20 cellular contexts compared by ENCODE assay signal in the genomic region with DNA sequence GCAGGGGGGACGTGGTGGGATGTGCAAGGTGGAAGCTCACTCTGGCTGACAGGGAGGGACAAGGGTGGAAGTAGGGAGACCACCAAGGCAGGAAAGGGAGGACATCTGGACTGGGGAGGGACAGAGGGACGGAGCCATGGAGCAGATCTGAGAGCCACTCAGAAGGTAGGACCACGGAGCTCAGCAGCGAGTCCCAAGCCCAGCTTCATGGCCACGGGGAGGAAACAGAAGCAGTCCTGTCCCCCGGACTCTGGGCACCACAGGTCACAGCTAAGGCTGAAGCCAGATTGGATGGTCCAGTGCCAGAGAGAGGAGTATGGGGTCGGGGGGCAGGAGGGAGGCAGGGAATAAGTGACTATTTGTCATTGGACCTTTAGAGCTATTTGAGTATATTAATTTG.
DNase-seq lines count a peak whose midpoint lies in the region; ATAC-seq and TF ChIP-seq lines count a peak whose summit lies in the region.
"Had no signal": no experiment of that assay in that cellular context is flagged by ENCODE, and none has a peak within 500 bp of the region (broad histone marks: within the 10 kb centered on the region; RNA-seq: fewer than 3 reads in every experiment).

No MANE protein-coding gene starts in this region.

- no peaks in the 10 kb centered on the region for H3K27me3 Mint-ChIP-seq in activated T-cell treated with anti-CD3 and anti-CD28 coated beads, Interleukin-2, amount 50 U/mL, for 24 hours
- peaks cover 7% of the 10 kb centered on the region for H3K27me3 Mint-ChIP-seq in activated T-cell treated with anti-CD3 and anti-CD28 coated beads, Interleukin-2, amount 50 U/mL, for 4 hours (ENCODE audit: low read depth)
- H3K27me3 Mint-ChIP-seq in CD4-positive, alpha-beta memory T cell = peaks cover 4 to 8% of the 10 kb centered on the region in 2 donors

- no peaks in the 10 kb centered on the region for H4K20me1 ChIP-seq in Karpas-422 (ENCODE audit: insufficient read depth, low read depth, low read length)

- H3K27me3 ChIP-seq in Karpas-422 (ENCODE audit: low read length) (no peaks in the 10 kb centered on the region), lower lobe of right lung (ENCODE audit: low read depth) (no peaks in the 10 kb centered on the region)
- no peaks in the 10 kb centered on the region for H3K27me3 ChIP-seq in CD4-positive, alpha-beta memory T cell (ENCODE audit: insufficient read depth, low read length)
- H3K27me3 ChIP-seq: BE2C had no signal

- no peaks in the 10 kb centered on the region for H3K79me2 ChIP-seq in Karpas-422 (ENCODE audit: low read length)

- DNase-seq in activated T-cell treated with anti-CD3 and anti-CD28 coated beads, Interleukin-2, amount 50 U/mL, for 24 hours = peak; percentile 9
- no peak for DNase-seq in activated T-cell treated with anti-CD3 and anti-CD28 coated beads, Interleukin-2, amount 50 U/mL, for 4 hours
- DNase-seq in Karpas-422 = no peak
- DNase-seq in lower lobe of right lung = peak; percentile 20
- peak; percentile 49 for DNase-seq in sciatic nerve (ENCODE audit: low spot score)
- no peak for DNase-seq in AG20443 (ENCODE audit: low spot score)
- DNase-seq in NCI-H1092 (lab: John Stamatoyannopoulos, UW) = no peak
- DNase-seq in CD4-positive, alpha-beta memory T cell = no peak
- DNase-seq: BE2C; CD4-positive, CD25-positive, alpha-beta regulatory T cell; DMS153; GDM1; Kasumi-1; MM.1S; NCI-H1092 treated with DMSO at 0.1 percent for 48 hours; NCI-H2081 treated with DMSO at 0.1 percent for 48 hours; SHP77 had no signal

- CTCF ChIA-PET in CD4-positive, alpha-beta memory T cell (lab: Charles Lee; ENCODE audit: partially characterized antibody) = no interaction called here

- H3K4me3 Mint-ChIP-seq in activated T-cell treated with anti-CD3 and anti-CD28 coated beads, Interleukin-2, amount 50 U/mL, for 24 hours = no peak overlapping the region
- no peak overlapping the region for H3K4me3 Mint-ChIP-seq in activated T-cell treated with anti-CD3 and anti-CD28 coated beads, Interleukin-2, amount 50 U/mL, for 4 hours
- H3K4me3 Mint-ChIP-seq in CD4-positive, alpha-beta memory T cell = no peak overlapping the region
- H3K4me3 Mint-ChIP-seq: CD4-positive, CD25-positive, alpha-beta regulatory T cell; IgD-negative memory B cell had no signal

- H2AFZ ChIP-seq in Karpas-422 (ENCODE audit: low read length) = no peak overlapping the region

- no peak for ATAC-seq in activated T-cell treated with anti-CD3 and anti-CD28 coated beads, Interleukin-2, amount 50 U/mL, for 4 hours
- no peak for ATAC-seq in lower lobe of right lung
- no peak for ATAC-seq in sciatic nerve
- ATAC-seq: Panc1 had no signal

- POLR2A ChIA-PET in CD4-positive, alpha-beta memory T cell (lab: Charles Lee; ENCODE audit: partially characterized antibody) = no interaction called here

- H3K4me3 ChIP-seq in Karpas-422 (ENCODE audit: low read length) (no peak overlapping the region), lower lobe of right lung (no peak overlapping the region)
- no peak overlapping the region for H3K4me3 ChIP-seq in CD4-positive, alpha-beta memory T cell (ENCODE audit: low read length in 2 of 2)
- H3K4me3 ChIP-seq: HAP-1 had no signal

- no peaks in the 10 kb centered on the region for H3K9me2 ChIP-seq in Karpas-422 (replicated peaks; ENCODE audit: insufficient read depth, low read length)

- H3K9me3 ChIP-seq in Karpas-422 (ENCODE audit: low read length) (no peaks in the 10 kb centered on the region), lower lobe of right lung (no peaks in the 10 kb centered on the region)
- H3K9me3 ChIP-seq in CD4-positive, alpha-beta memory T cell (ENCODE audit: control insufficient read depth in 1 of 2, low read length in 2 of 2) = no peaks in the 10 kb centered on the region
- H3K9me3 ChIP-seq: BE2C, HAP-1 had no signal

- peak overlapping the region; percentile 39 for H3K9ac ChIP-seq in Karpas-422 (ENCODE audit: low read length)

- TF ChIP-seq CTCF in lower lobe of right lung (IDR thresholded peaks at IDR 0.05) = no peak

- intact Hi-C loops in lower lobe of right lung (cut with DNase I) = no loop called here
- intact Hi-C loops in sciatic nerve (cut with DNase I) = no loop called here
- intact Hi-C loops in CD4-positive, alpha-beta memory T cell (cut with micrococcal nuclease) = no loop called here

- peak overlapping the region; percentile 16 for H3K4me2 ChIP-seq in Karpas-422 (ENCODE audit: low read depth, low read length, poor library complexity, severe bottlenecking)

- H3K36me3 ChIP-seq in Karpas-422 (ENCODE audit: insufficient read depth, low read length) (no peaks in the 10 kb centered on the region), lower lobe of right lung (no peaks in the 10 kb centered on the region)
- no peaks in the 10 kb centered on the region for H3K36me3 ChIP-seq in CD4-positive, alpha-beta memory T cell (ENCODE audit: insufficient read depth, low read length)
- H3K36me3 ChIP-seq: BE2C, HAP-1 had no signal

- no peak overlapping the region for H3K27ac Mint-ChIP-seq in activated T-cell treated with anti-CD3 and anti-CD28 coated beads, Interleukin-2, amount 50 U/mL, for 24 hours
- H3K27ac Mint-ChIP-seq in CD4-positive, alpha-beta memory T cell = no peak overlapping the region
- H3K27ac Mint-ChIP-seq: CD4-positive, CD25-positive, alpha-beta regulatory T cell had no signal

- H3K36me3 Mint-ChIP-seq in activated T-cell treated with anti-CD3 and anti-CD28 coated beads, Interleukin-2, amount 50 U/mL, for 24 hours (ENCODE audit: low read depth) = no peaks in the 10 kb centered on the region
- no peaks in the 10 kb centered on the region for H3K36me3 Mint-ChIP-seq in activated T-cell treated with anti-CD3 and anti-CD28 coated beads, Interleukin-2, amount 50 U/mL, for 4 hours (ENCODE audit: insufficient read depth)
- H3K36me3 Mint-ChIP-seq in CD4-positive, alpha-beta memory T cell = no peaks in the 10 kb centered on the region
- H3K36me3 Mint-ChIP-seq: CD4-positive, CD25-positive, alpha-beta regulatory T cell; IgD-negative memory B cell had no signal

- H3K9me3 Mint-ChIP-seq in activated T-cell treated with anti-CD3 and anti-CD28 coated beads, Interleukin-2, amount 50 U/mL, for 24 hours = no peaks in the 10 kb centered on the region
- H3K9me3 Mint-ChIP-seq in activated T-cell treated with anti-CD3 and anti-CD28 coated beads, Interleukin-2, amount 50 U/mL, for 4 hours = no peaks in the 10 kb centered on the region
- no peaks in the 10 kb centered on the region for H3K9me3 Mint-ChIP-seq in CD4-positive, alpha-beta memory T cell
- H3K9me3 Mint-ChIP-seq: IgD-negative memory B cell had no signal

- peaks cover 47% of the 10 kb centered on the region for H3K4me1 ChIP-seq in Karpas-422 (ENCODE audit: low read length)
- H3K4me1 ChIP-seq in lower lobe of right lung = no peaks in the 10 kb centered on the region
- no peaks in the 10 kb centered on the region for H3K4me1 ChIP-seq in CD4-positive, alpha-beta memory T cell (ENCODE audit: insufficient read depth, low read length)
- H3K4me1 ChIP-seq: BE2C, HAP-1 had no signal

- H3K27ac ChIP-seq in Karpas-422 (ENCODE audit: low read length) = no peak overlapping the region
- H3K27ac ChIP-seq in lower lobe of right lung = no peak overlapping the region
- H3K27ac ChIP-seq in CD4-positive, alpha-beta memory T cell (ENCODE audit: low read depth, low read length) = no peak overlapping the region

- no peaks in the 10 kb centered on the region for H3K4me1 Mint-ChIP-seq in activated T-cell treated with anti-CD3 and anti-CD28 coated beads, Interleukin-2, amount 50 U/mL, for 24 hours (ENCODE audit: low read depth)
- H3K4me1 Mint-ChIP-seq in activated T-cell treated with anti-CD3 and anti-CD28 coated beads, Interleukin-2, amount 50 U/mL, for 4 hours (ENCODE audit: low read depth) = no peaks in the 10 kb centered on the region
- H3K4me1 Mint-ChIP-seq in CD4-positive, alpha-beta memory T cell = no peaks in the 10 kb centered on the region
- H3K4me1 Mint-ChIP-seq: CD4-positive, CD25-positive, alpha-beta regulatory T cell had no signal

Comparison
In these comparisons a context has a peak if more than half of its experiments do, and no peak if none do; other contexts are left out.
1. DNase-seq: peak in activated T-cell treated with anti-CD3 and anti-CD28 coated beads, Interleukin-2, amount 50 U/mL, for 24 hours (single experiment), lower lobe of right lung (single experiment) and sciatic nerve (single experiment); none in activated T-cell treated with anti-CD3 and anti-CD28 coated beads, Interleukin-2, amount 50 U/mL, for 4 hours (single experiment), Karpas-422 (single experiment), AG20443 (single experiment), NCI-H1092 (single experiment) and CD4-positive, alpha-beta memory T cell (0 of 5).